In genomic region chr6:112234596-112234995, GRCh38 we compare ENCODE assay signal across 21 cellular contexts. TPM values are rescaled to one million over a fixed set of nuclear protein-coding genes. Genes with fewer than 3 reads are reported as not detected.
DNase-seq lines count a peak whose midpoint lies in the region; TF ChIP-seq lines count a peak whose summit lies in the region.
"Had no signal": no experiment of that assay in that cellular context is flagged by ENCODE, and none has a peak within 500 bp of the region (broad histone marks: within the 10 kb centered on the region; RNA-seq: fewer than 3 reads in every experiment).

No MANE protein-coding gene starts in this region.

- intact Hi-C loops in breast epithelium (cut with DNase I; ENCODE audit: low total_unique reads), result no loop called here
- intact Hi-C loops in mammary epithelial cell (cut with micrococcal nuclease), result no loop called here

- H3K4me1 ChIP-seq in breast epithelium (no peaks in the 10 kb centered on the region), mammary epithelial cell (ENCODE audit: insufficient read depth, low read length) (peaks cover 5% of the 10 kb centered on the region), fibroblast of lung (ENCODE audit: control insufficient read depth, extremely low read depth, insufficient read depth, low read length) (peaks cover 42% of the 10 kb centered on the region), parathyroid adenoma (peaks cover 15% of the 10 kb centered on the region), urinary bladder (ENCODE audit: insufficient read depth) (no peaks in the 10 kb centered on the region)
- H3K4me1 ChIP-seq: neural progenitor cell had no signal

- CTCF ChIA-PET in mammary epithelial cell (lab: Charles Lee; ENCODE audit: low non-redundant PET), result no interaction called here

- H4K20me1 ChIP-seq in mammary epithelial cell (ENCODE audit: insufficient read depth, low read length), result no peaks in the 10 kb centered on the region
- H4K20me1 ChIP-seq in fibroblast of lung (ENCODE audit: control insufficient read depth, extremely low read depth, insufficient read depth, low read length), result no peaks in the 10 kb centered on the region
- H4K20me1 ChIP-seq: BLaER1 treated with 17β-estradiol and CSF1 and Interleukin-3, amounts not matched to agents 10 nM and 100 nM had no signal

- TF ChIP-seq CTCF in breast epithelium (IDR thresholded peaks at IDR 0.05) (no peak), mammary epithelial cell (conservative IDR thresholded peaks at IDR 0.05 in 1 of 2, IDR thresholded peaks at IDR 0.05 in 1 of 2; ENCODE audit: extremely low read depth in 1 of 2, insufficient read depth in 1 of 2, low read depth in 1 of 2, low read length in 2 of 2) (no peak), fibroblast of lung (conservative IDR thresholded peaks at IDR 0.05 in 1 of 2, IDR thresholded peaks at IDR 0.05 in 1 of 2; ENCODE audit: low read depth in 1 of 2, low read length in 2 of 2) (no peak), parathyroid adenoma (IDR thresholded peaks at IDR 0.05) (no peak)

- no peak overlapping the region for H3K4me2 ChIP-seq in mammary epithelial cell (ENCODE audit: insufficient read depth, low read depth, low read length)
- peak overlapping the region; percentile 65 for H3K4me2 ChIP-seq in fibroblast of lung (ENCODE audit: extremely low read depth, insufficient read depth, low read length)
- peak overlapping the region; percentile 50 for H3K4me2 ChIP-seq in parathyroid adenoma (ENCODE audit: low read length)
- H3K4me2 ChIP-seq: neural progenitor cell had no signal

- H3K79me2 ChIP-seq in mammary epithelial cell (ENCODE audit: insufficient read depth, low read length) (no peaks in the 10 kb centered on the region), fibroblast of lung (ENCODE audit: control insufficient read depth, insufficient read depth, low read length) (peaks cover 53% of the 10 kb centered on the region), parathyroid adenoma (no peaks in the 10 kb centered on the region)

- no peak for TF ChIP-seq POLR2A in breast epithelium (IDR thresholded peaks at IDR 0.05)

- H3K4me3 ChIP-seq in breast epithelium (no peak overlapping the region), mammary epithelial cell (replicated peaks in 1 of 3; ENCODE audit: insufficient read depth in 1 of 3, low read depth in 2 of 3, low read length in 3 of 3) (no peak overlapping the region), fibroblast of lung (replicated peaks in 1 of 4; ENCODE audit: control extremely low read depth in 1 of 4, insufficient read depth in 1 of 4, low read depth in 3 of 4, low read length in 4 of 4) (no peak overlapping the region), parathyroid adenoma (ENCODE audit: low read depth, low read length) (no peak overlapping the region), urinary bladder (ENCODE audit: low read depth, low read length) (no peak overlapping the region)
- H3K4me3 ChIP-seq: BLaER1 treated with 17β-estradiol and CSF1 and Interleukin-3, amounts not matched to agents 10 nM and 100 nM; MG63; neural progenitor cell; right lobe of liver had no signal

- H3K27me3 ChIP-seq in breast epithelium, result no peaks in the 10 kb centered on the region
- H3K27me3 ChIP-seq in mammary epithelial cell (ENCODE audit: insufficient read depth, low read length), result no peaks in the 10 kb centered on the region
- no peaks in the 10 kb centered on the region for H3K27me3 ChIP-seq in fibroblast of lung (ENCODE audit: control insufficient read depth, insufficient read depth, low read length)
- H3K27me3 ChIP-seq in parathyroid adenoma (ENCODE audit: control insufficient read depth, insufficient read depth, low read length), result no peaks in the 10 kb centered on the region
- H3K27me3 ChIP-seq: BLaER1 treated with 17β-estradiol and CSF1 and Interleukin-3, amounts not matched to agents 10 nM and 100 nM; MG63; neural progenitor cell; right lobe of liver had no signal

- H3K27ac ChIP-seq in breast epithelium, result peak overlapping the region; percentile 43 to 48
- H3K27ac ChIP-seq in mammary epithelial cell (ENCODE audit: insufficient read depth, low read depth, low read length), result no peak overlapping the region
- peak overlapping the region; percentile 79 for H3K27ac ChIP-seq in fibroblast of lung (ENCODE audit: insufficient read depth, low read length)
- H3K27ac ChIP-seq in parathyroid adenoma, result no peak overlapping the region
- peak overlapping the region; percentile 18 for H3K27ac ChIP-seq in urinary bladder (ENCODE audit: low read depth)
- H3K27ac ChIP-seq: neural progenitor cell, right lobe of liver had no signal

- H3K9ac ChIP-seq in mammary epithelial cell (ENCODE audit: insufficient read depth, low read length), result no peak overlapping the region
- no peak overlapping the region for H3K9ac ChIP-seq in fibroblast of lung (ENCODE audit: insufficient read depth, low read length)
- no peak overlapping the region for H3K9ac ChIP-seq in parathyroid adenoma
- H3K9ac ChIP-seq: BLaER1 treated with 17β-estradiol and CSF1 and Interleukin-3, amounts not matched to agents 10 nM and 100 nM; neural progenitor cell had no signal

- H2AFZ ChIP-seq in mammary epithelial cell (ENCODE audit: low read depth, low read length), result no peak overlapping the region
- H2AFZ ChIP-seq in fibroblast of lung (ENCODE audit: low read length), result no peak overlapping the region
- no peak overlapping the region for H2AFZ ChIP-seq in parathyroid adenoma
- H2AFZ ChIP-seq: neural progenitor cell had no signal

- in situ Hi-C loops in mammary epithelial cell (cut with MboI; ENCODE audit: low sequenced_read_pairs in 2 of 2), result no loop called here

- WGBS in mammary epithelial cell (ENCODE audit: low coverage, missing lambda C conversion rate), result 41% methylated on average over 5 of the region's 5 CpGs
- 14% methylated on average over 5 of the region's 5 CpGs for WGBS in urinary bladder

- H3K9me3 ChIP-seq in breast epithelium (no peaks in the 10 kb centered on the region), mammary epithelial cell (replicated peaks; ENCODE audit: insufficient read depth, low read length) (no peaks in the 10 kb centered on the region), fibroblast of lung (ENCODE audit: control insufficient read depth, insufficient read depth, low read depth, low read length) (no peaks in the 10 kb centered on the region), parathyroid adenoma (ENCODE audit: control insufficient read depth, low read length) (no peaks in the 10 kb centered on the region)
- H3K9me3 ChIP-seq: BLaER1 treated with 17β-estradiol and CSF1 and Interleukin-3, amounts not matched to agents 10 nM and 100 nM; MG63; right lobe of liver had no signal

- dilution Hi-C loops in mammary epithelial cell (cut with HindIII; ENCODE audit: low sequenced_read_pairs), result no loop called here

- no TSS peak for BruUV-seq in mammary epithelial cell (replicated peaks; lab: Mats Ljungman, UMichigan)

- no peak for DNase-seq in breast epithelium (ENCODE audit: low spot score in 2 of 2)
- no peak for DNase-seq in mammary epithelial cell
- peak; percentile 71 to 80 for DNase-seq in fibroblast of lung (ENCODE audit: low read depth in 2 of 2)
- DNase-seq in NCI-H2107 (lab: John Stamatoyannopoulos, UW), result no peak
- DNase-seq in NCI-H1417 treated with DMSO at 0.1 percent for 48 hours (lab: John Stamatoyannopoulos, UW), result no peak
- no peak for DNase-seq in HuH-7.5 (ENCODE audit: low spot score)
- DNase-seq: 8988T; activated CD4-positive, alpha-beta T cell treated with anti-CD3 and anti-CD28 coated beads for 1 hour; endodermal cell; glutamatergic neuron; NCI-H2029; NCI-H526; right lobe of liver; stimulated activated CD4-positive, alpha-beta T cell treated with anti-CD3 and anti-CD28 coated beads, Interleukin-2, amount 100 ng/mL, for 24 hours; T1000 had no signal

- H3K36me3 ChIP-seq in breast epithelium (no peaks in the 10 kb centered on the region), mammary epithelial cell (ENCODE audit: insufficient read depth, low read length) (no peaks in the 10 kb centered on the region), fibroblast of lung (ENCODE audit: control insufficient read depth, insufficient read depth, low read length) (no peaks in the 10 kb centered on the region), parathyroid adenoma (ENCODE audit: control insufficient read depth, insufficient read depth, low read length) (no peaks in the 10 kb centered on the region), urinary bladder (ENCODE audit: insufficient read depth) (no peaks in the 10 kb centered on the region)
- H3K36me3 ChIP-seq: BLaER1 treated with 17β-estradiol and CSF1 and Interleukin-3, amounts not matched to agents 10 nM and 100 nM; MG63; neural progenitor cell; right lobe of liver had no signal

RNA-seq across cellular contexts. Expression of gene LAMA4, which starts 19.8 kb away (rescaled TPM):
- 100 to 1,000 TPM in 2 of 3 donors, 10 to 100 TPM in 1; 54.0 to 142 (median 129) TPM for total RNA-seq in breast epithelium
- 1 to 10 TPM in 1 of 2 donors, under 1 TPM in 1; 0.35 to 1.2 TPM for total RNA-seq in mammary epithelial cell
- polyA plus RNA-seq in mammary epithelial cell, result 0.18 TPM
- not detected for polyA minus RNA-seq in mammary epithelial cell
- total RNA-seq in fibroblast of lung, result 494 and 636 TPM in 2 replicates
- polyA plus RNA-seq in fibroblast of lung, result 183 and 662 TPM in 2 replicates
- 153 and 500 TPM in 2 replicates for polyA plus RNA-seq in fibroblast of lung (2012)
- polyA minus RNA-seq in fibroblast of lung (ENCODE audit: low replicate concordance), result 336 and 720 TPM in 2 replicates
- total RNA-seq in urinary bladder, result 426 TPM
- polyA plus RNA-seq in urinary bladder, result 101 TPM
- total RNA-seq: activated T-helper 17 cell treated with anti-CD3 and anti-CD28 coated beads, Interleukin-2, amount 50 U/mL, for 72 hours had no signal

Comparison
In these comparisons a context has a peak if more than half of its experiments do, and no peak if none do; other contexts are left out.
1. H3K27ac ChIP-seq: peak in breast epithelium (2 of 2), fibroblast of lung (single experiment) and urinary bladder (single experiment); none in mammary epithelial cell (single experiment) and parathyroid adenoma (single experiment).
2. RNA of gene LAMA4, which starts 19.8 kb away (total RNA-seq): 494 to 636 TPM in fibroblast of lung, 426 TPM in urinary bladder (single experiment) and 54.0 to 142 TPM in breast epithelium; 0.35 to 1.2 TPM in mammary epithelial cell; every median in the first group is over 10 times any median in the second.
3. DNase-seq: peak in fibroblast of lung (2 of 2); none in breast epithelium (0 of 2), mammary epithelial cell (single experiment), NCI-H2107 (single experiment), NCI-H1417 treated with DMSO at 0.1 percent for 48 hours (single experiment) and HuH-7.5 (single experiment).